Comparison of ENCODE assay signal across 15 cellular contexts in genomic region chr2:69556008-69556407, GRCh38.
"Had no signal": no experiment of that assay in that cellular context is flagged by ENCODE, and none has a peak within 500 bp of the region (broad histone marks: within the 10 kb centered on the region; RNA-seq: fewer than 3 reads in every experiment).

No MANE protein-coding gene starts in this region.

- H3K9me3 ChIP-seq: colonic mucosa, gastroesophageal sphincter, pancreas, SK-N-SH, stomach, thoracic aorta had no signal

- H3K4me2 ChIP-seq: SK-N-SH had no signal

- DNase-seq: activated B cell treated with CpG ODN at 0.5 μM for 24 hours; activated CD4-positive, alpha-beta T cell treated with anti-CD3 and anti-CD28 coated beads, Interleukin-2, amount 50 U/mL, for 4 hours; activated CD8-positive, alpha-beta memory T cell treated with anti-CD3 and anti-CD28 coated beads, Interleukin-2, amount 50 U/mL, for 4 hours; activated effector memory CD4-positive, alpha-beta T cell treated with Interleukin-2 at 50 U/mL for 16 hours; colonic mucosa; effector CD4-positive, alpha-beta T cell; left ventricle myocardium superior; mesendoderm; pancreas; SK-N-SH; stimulated activated CD4-positive, alpha-beta T cell treated with anti-CD3 and anti-CD28 coated beads, Interleukin-2, amount 100 ng/mL, for 48 hours; stomach had no signal

- H3K27ac Mint-ChIP-seq: activated B cell treated with CpG ODN at 0.5 μM for 24 hours had no signal

- H3K36me3 ChIP-seq: cardiac muscle cell, colonic mucosa, pancreas, thoracic aorta had no signal

- H3K9me3 Mint-ChIP-seq: activated B cell treated with CpG ODN at 0.5 μM for 24 hours had no signal

- H3K9ac ChIP-seq: SK-N-SH had no signal

- FAIRE-seq: pancreas had no signal

- H3K4me3 ChIP-seq: cardiac muscle cell, colonic mucosa, gastroesophageal sphincter, pancreas, stomach, thoracic aorta had no signal

- H3K4me3 Mint-ChIP-seq: activated B cell treated with CpG ODN at 0.5 μM for 24 hours had no signal

- ATAC-seq: gastroesophageal sphincter, pancreas had no signal

- H3K27me3 ChIP-seq: cardiac muscle cell, colonic mucosa, gastroesophageal sphincter, pancreas, stomach had no signal

- H3K27ac ChIP-seq: colonic mucosa, pancreas, thoracic aorta had no signal
